8 cellular contexts compared by ENCODE assay signal in genomic region chr2:173965372-173966025, GRCh38. TPM values are rescaled to one million over a fixed set of nuclear protein-coding genes. Genes with fewer than 3 reads are reported as not detected.
DNase-seq lines count a peak whose midpoint lies in the region; ATAC-seq, FAIRE-seq and TF ChIP-seq lines count a peak whose summit lies in the region.

SP3 (minus strand) TSS chr2:173965373; CDS start chr2:173965171, 202 bp downstream.

- TF ChIP-seq EP300 in upper lobe of left lung (IDR thresholded peaks at IDR 0.05), result no peak

- H3K27ac ChIP-seq in adrenal gland, result peak within 1 kb of the TSS; percentile 97 to 100 (median 98)
- H3K27ac ChIP-seq in heart left ventricle, result peak within 1 kb of the TSS; percentile 97 to 100 (median 100)
- peak within 1 kb of the TSS; percentile 99 to 100 (median 100) for H3K27ac ChIP-seq in upper lobe of left lung

- H3K9me3 ChIP-seq in adrenal gland (replicated peaks in 1 of 3) (peaks cover 0 to 4% (median 0%) of the 10 kb centered on the region in 3 donors), heart left ventricle (peaks cover 0 to 11% (median 0%) of the 10 kb centered on the region in 12 donors), upper lobe of left lung (no peaks in the 10 kb centered on the region)

- H3K36me3 ChIP-seq in adrenal gland (replicated peaks in 1 of 2), result no peaks in the 10 kb centered on the region
- H3K36me3 ChIP-seq in heart left ventricle, result peaks cover 0 to 12% (median 0%) of the 10 kb centered on the region in 9 donors
- no peaks in the 10 kb centered on the region for H3K36me3 ChIP-seq in upper lobe of left lung

- WGBS in adrenal gland, 4 donors, result 0% methylated on average over 12 to 52 of the region's 52 CpGs
- 0% methylated on average over 30 to 52 of the region's 52 CpGs for WGBS in heart left ventricle, 4 donors
- WGBS in upper lobe of left lung, 2 donors, result 0% methylated on average over 20 to 44 of the region's 52 CpGs

- DNase-seq in GM12891 (ENCODE audit: insufficient read length, low spot score) (peak; percentile 94), NCI-H146 (lab: John Stamatoyannopoulos, UW) (peak; percentile 96), T-helper 1 cell (peak; percentile 91 to 97 (median 94)), adrenal gland (peak; percentile 98 to 99 (median 98)), heart left ventricle (peak; percentile 99), posterior cingulate gyrus (peak; percentile 94 to 99 (median 96)), upper lobe of left lung (peak; percentile 95 to 97)

- H3K4me3 ChIP-seq in adrenal gland, result peak within 1 kb of the TSS; percentile 64 to 99 (median 94)
- H3K4me3 ChIP-seq in heart left ventricle, result peak within 1 kb of the TSS; percentile 72 to 100 (median 96)
- peak within 1 kb of the TSS; percentile 74 to 96 (median 84) for H3K4me3 ChIP-seq in upper lobe of left lung

- TF ChIP-seq CTCF in adrenal gland (IDR thresholded peaks at IDR 0.05), result peak in 2 of 6 experiments; percentile 9 to 35
- peak in 2 of 12 donors; percentile 7 to 19 for TF ChIP-seq CTCF in heart left ventricle (IDR thresholded peaks at IDR 0.05)
- TF ChIP-seq CTCF in upper lobe of left lung (IDR thresholded peaks at IDR 0.05), result peak in 3 of 6 experiments; percentile 15 to 55 (median 36)

- intact Hi-C loops in adrenal gland (cut with DNase I) (no loop called here), heart left ventricle (cut with DNase I) (loop anchor here in 7 of 10 donors (1.0 to 10.0 kb wide), 7 partner anchors 26 to 369 kb away; partner anchors contain the start of gene SP9 (in 1 of the 7)), posterior cingulate gyrus (cut with DNase I) (loop anchor here (2.0 kb wide), 1 partner anchor 283 kb away; the partner anchor contains the start of gene OLA1)

- peak; percentile 59; the same call in 1 of the 2 replicates for TF ChIP-seq POLR2A in GM12891 (IDR thresholded peaks at IDR 0.05; ENCODE audit: low read depth, low read length)
- peak; percentile 70 to 92 for TF ChIP-seq POLR2A in adrenal gland (IDR thresholded peaks at IDR 0.05)
- peak; percentile 15 to 94 for TF ChIP-seq POLR2A in heart left ventricle (IDR thresholded peaks at IDR 0.05)
- peak; percentile 27 to 98 (median 91) for TF ChIP-seq POLR2A in upper lobe of left lung (IDR thresholded peaks at IDR 0.05)

- peak; percentile 80 for ATAC-seq in HG02798 (IDR thresholded peaks at IDR 0.05; ENCODE audit: poor library complexity, unreplicated experiment)
- peak; percentile 90 to 95 (median 92) for ATAC-seq in heart left ventricle
- peak; percentile 95 to 97 for ATAC-seq in upper lobe of left lung (ENCODE audit: low FRiP score in 2 of 2)

- peaks cover 10 to 30% of the 10 kb centered on the region in 2 donors for H3K4me1 ChIP-seq in adrenal gland (replicated peaks in 1 of 2)
- H3K4me1 ChIP-seq in heart left ventricle, result peaks cover 0 to 39% (median 24%) of the 10 kb centered on the region in 12 donors
- H3K4me1 ChIP-seq in upper lobe of left lung, result peaks cover 22 to 34% (median 25%) of the 10 kb centered on the region in 4 donors

- FAIRE-seq in GM12891 (lab: Jason Lieb, UNC), result peak; percentile 92

- no peaks in the 10 kb centered on the region for H3K27me3 ChIP-seq in adrenal gland
- H3K27me3 ChIP-seq in heart left ventricle, result no peaks in the 10 kb centered on the region
- H3K27me3 ChIP-seq in upper lobe of left lung, result no peaks in the 10 kb centered on the region

TF ChIP-seq in GM12891, 5 proteins besides CTCF, POLR2A, EP300 and RAD21:
- TF ChIP-seq PAX5 (IDR thresholded peaks at IDR 0.05; ENCODE audit: insufficient read depth, low read length, severe bottlenecking) (peak; percentile 50), TAF1 (IDR thresholded peaks at IDR 0.05; ENCODE audit: low read depth, low read length) (peak; percentile 75), POU2F2 (IDR thresholded peaks at IDR 0.05; ENCODE audit: low read depth, low read length) (no peak), POLR2AphosphoS5 (IDR thresholded peaks at IDR 0.05; ENCODE audit: low read depth, low read length) (peak; percentile 80), SPI1 (IDR thresholded peaks at IDR 0.05; ENCODE audit: low read depth, low read length) (peak; percentile 49; the same call in 1 of the 2 replicates)

RNA-seq across cellular contexts. Expression of gene SP3, which starts in this region (rescaled TPM):
- 19.9 TPM for polyA plus RNA-seq in GM12891 (2012; ENCODE audit: low read depth, missing spikeins)
- 100 to 1,000 TPM in 1 of 8 donors, 10 to 100 TPM in 7; 50.5 to 118 (median 56.4) TPM for total RNA-seq in adrenal gland
- polyA plus RNA-seq in adrenal gland, result 10 to 100 TPM in 1 of 3 donors, 1 to 10 TPM in 2; 8.9 to 42.5 (median 10.0) TPM
- 10 to 100 TPM; 32.2 to 61.5 (median 42.0) TPM for total RNA-seq in heart left ventricle
- polyA plus RNA-seq in heart left ventricle, result 10 to 100 TPM in 1 of 2 donors, 1 to 10 TPM in 1; 6.9 to 20.2 TPM
- 100 to 1,000 TPM in 2 of 6 donors, 10 to 100 TPM in 4; 37.0 to 139 (median 77.0) TPM for total RNA-seq in upper lobe of left lung

Comparison
In these comparisons a context has a peak if more than half of its experiments do, and no peak if none do; other contexts are left out.
1. Peak in every context shown above with its lines: DNase-seq, ATAC-seq, H3K4me3 ChIP-seq and H3K27ac ChIP-seq.
2. intact Hi-C loops: an anchor here in heart left ventricle (1.0 to 10.0 kb wide) and posterior cingulate gyrus (2.0 kb wide); none called in adrenal gland.